9 cellular contexts compared by ENCODE assay signal in the genomic region with DNA sequence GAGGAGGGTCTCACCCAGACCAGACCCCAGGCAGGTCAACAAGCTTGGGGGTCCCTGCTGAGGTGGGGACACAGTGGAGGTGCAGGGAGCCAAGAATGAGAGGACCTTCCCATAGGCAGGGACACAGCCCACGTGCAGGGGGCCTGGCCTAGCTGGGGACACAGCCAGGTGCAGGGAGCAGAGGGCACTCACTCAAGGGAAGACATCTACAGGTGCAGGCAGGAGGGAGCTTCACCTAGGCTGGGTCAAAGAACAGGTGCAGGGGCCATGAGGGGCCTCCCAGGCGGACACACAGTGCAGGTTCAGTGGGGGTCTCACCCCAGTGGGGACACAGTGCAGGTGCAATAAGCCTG. TPM values are rescaled to one million over a fixed set of nuclear protein-coding genes. Genes with fewer than 3 reads are reported as not detected.
"Had no signal": no experiment of that assay in that cellular context is flagged by ENCODE, and none has a peak within 500 bp of the region (broad histone marks: within the 10 kb centered on the region; RNA-seq: fewer than 3 reads in every experiment).

No MANE protein-coding gene starts in this region.

RNA-seq across cellular contexts. Expression of a gene that starts 0.6 kb away (rescaled TPM):
- total RNA-seq: activated CD4-positive, alpha-beta memory T cell treated with anti-CD3 and anti-CD28 coated beads for 36 hours; activated CD4-positive, alpha-beta T cell treated with anti-CD3 and anti-CD28 coated beads for 36 hours; ascending aorta; breast epithelium; RPMI7951; SJSA1; T-helper 17 cell; WTC11 had no signal
- polyA plus RNA-seq: SK-N-SH had no signal

RNA-seq across cellular contexts. Expression of a gene that starts 8.4 kb away (rescaled TPM):
- total RNA-seq: activated CD4-positive, alpha-beta memory T cell treated with anti-CD3 and anti-CD28 coated beads for 36 hours; activated CD4-positive, alpha-beta T cell treated with anti-CD3 and anti-CD28 coated beads for 36 hours; ascending aorta; breast epithelium; RPMI7951; SJSA1; T-helper 17 cell; WTC11 had no signal
- polyA plus RNA-seq: SK-N-SH had no signal
